In the genomic region with DNA sequence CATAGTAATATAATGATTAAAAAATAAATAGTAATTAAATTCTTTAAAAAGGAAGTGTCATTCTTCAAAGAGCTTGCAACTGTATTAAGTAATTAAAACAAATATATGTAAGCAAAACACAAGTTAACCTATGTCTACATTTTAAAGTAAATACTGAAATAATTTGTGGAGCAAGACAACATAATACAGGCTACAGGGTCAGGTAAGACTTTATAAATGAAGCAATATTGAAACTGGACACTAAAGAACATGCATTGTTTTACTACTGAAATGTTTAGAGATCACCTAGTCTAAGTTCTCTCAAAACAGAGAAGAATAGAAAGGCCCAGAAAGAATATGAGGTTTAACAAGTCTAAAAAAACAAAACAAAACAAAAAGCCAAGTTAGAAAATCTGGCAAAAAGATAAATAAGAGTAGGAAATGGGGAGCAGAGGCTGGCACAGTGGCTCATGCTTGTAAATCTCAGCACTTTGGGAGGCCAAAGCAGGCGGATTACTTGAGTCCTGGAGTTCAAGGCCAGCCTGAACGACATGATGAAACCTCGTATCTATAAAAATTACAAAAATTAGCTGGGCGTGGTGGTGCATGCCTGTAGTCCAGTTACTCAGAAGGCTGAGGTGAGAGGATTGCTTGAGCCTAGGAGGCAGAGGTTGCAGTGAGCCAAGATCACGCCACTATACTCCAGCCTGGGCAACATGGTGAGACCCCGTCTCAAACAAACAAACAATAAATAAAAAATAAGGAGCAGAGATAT, we compare ENCODE assay signal across 18 cellular contexts. TPM values are rescaled to one million over a fixed set of nuclear protein-coding genes. Genes with fewer than 3 reads are reported as not detected.
A peak's percentile ranks its signal among the peaks of the same experiment; 100 is the strongest.
DNase-seq lines count a peak whose midpoint lies in the region; ATAC-seq and TF ChIP-seq lines count a peak whose summit lies in the region.
"Had no signal": no experiment of that assay in that cellular context is flagged by ENCODE, and none has a peak within 500 bp of the region (broad histone marks: within the 10 kb centered on the region; RNA-seq: fewer than 3 reads in every experiment).

No MANE protein-coding gene starts in this region.

- H3K4me1 Mint-ChIP-seq in central memory CD8-positive, alpha-beta T cell = peaks cover 25% of the 10 kb centered on the region
- peaks cover 9% of the 10 kb centered on the region for H3K4me1 Mint-ChIP-seq in mesothelial cell of epicardium
- peaks cover 8% of the 10 kb centered on the region for H3K4me1 Mint-ChIP-seq in type B pancreatic cell (ENCODE audit: unreplicated experiment)
- H3K4me1 Mint-ChIP-seq in activated CD8-positive, alpha-beta memory T cell treated with anti-CD3 and anti-CD28 coated beads, Interleukin-2, amount 10 ng/mL, durations not matched to agents 7 days and 5 days = peaks cover 18% of the 10 kb centered on the region

- TF ChIP-seq CTCF in C4-2B (conservative IDR thresholded peaks at IDR 0.05) (no peak), mesothelial cell of epicardium (IDR thresholded peaks at IDR 0.05; ENCODE audit: unreplicated experiment) (no peak), type B pancreatic cell (conservative IDR thresholded peaks at IDR 0.05) (no peak)

- ATAC-seq in central memory CD8-positive, alpha-beta T cell (replicated peaks; ENCODE audit: extremely low read depth, poor library complexity, severe bottlenecking) = no peak
- ATAC-seq in GM21529 (IDR thresholded peaks at IDR 0.05; ENCODE audit: unreplicated experiment) = no peak
- ATAC-seq in activated CD8-positive, alpha-beta memory T cell treated with anti-CD3 and anti-CD28 coated beads, Interleukin-2, amount 10 ng/mL, durations not matched to agents 7 days and 5 days = no peak

- DNase-seq in HT-29 (ENCODE audit: low spot score) (peak; percentile 7), mesothelial cell of epicardium (ENCODE audit: low spot score in 2 of 2, unreplicated experiment in 2 of 2) (no peak), type B pancreatic cell (ENCODE audit: extremely low spot score, unreplicated experiment) (no peak)
- DNase-seq in central memory CD8-positive, alpha-beta T cell (ENCODE audit: low spot score in 2 of 2) = no peak
- no peak for DNase-seq in activated CD8-positive, alpha-beta memory T cell treated with anti-CD3 and anti-CD28 coated beads, Interleukin-2, amount 10 ng/mL, durations not matched to agents 7 days and 5 days
- DNase-seq in stimulated activated CD4-positive, alpha-beta T cell treated with anti-CD3 and anti-CD28 coated beads, Interleukin-15, amount 100 ng/mL, for 24 hours = no peak
- DNase-seq: activated CD4-positive, alpha-beta memory T cell treated with anti-CD3 and anti-CD28 coated beads for 36 hours; COR-L47; Kasumi-1; NCI-H1105; NCI-H2107; RPMI8226; stimulated activated naive CD4-positive, alpha-beta T cell had no signal

- H3K36me3 Mint-ChIP-seq in central memory CD8-positive, alpha-beta T cell (ENCODE audit: insufficient read depth) = peaks cover 5% of the 10 kb centered on the region
- peaks cover 39% of the 10 kb centered on the region for H3K36me3 Mint-ChIP-seq in mesothelial cell of epicardium
- H3K36me3 Mint-ChIP-seq in type B pancreatic cell = peaks cover 25% of the 10 kb centered on the region
- H3K36me3 Mint-ChIP-seq in activated CD8-positive, alpha-beta memory T cell treated with anti-CD3 and anti-CD28 coated beads, Interleukin-2, amount 10 ng/mL, durations not matched to agents 7 days and 5 days = peaks cover 26% of the 10 kb centered on the region

- CTCF ChIA-PET in activated CD8-positive, alpha-beta memory T cell treated with anti-CD3 and anti-CD28 coated beads, Interleukin-2, amount 10 ng/mL, durations not matched to agents 7 days and 5 days (lab: Charles Lee) = no interaction called here

- no peak overlapping the region for H3K4me3 Mint-ChIP-seq in central memory CD8-positive, alpha-beta T cell
- H3K4me3 Mint-ChIP-seq in mesothelial cell of epicardium = no peak overlapping the region
- H3K4me3 Mint-ChIP-seq in type B pancreatic cell = no peak overlapping the region
- H3K4me3 Mint-ChIP-seq in activated CD8-positive, alpha-beta memory T cell treated with anti-CD3 and anti-CD28 coated beads, Interleukin-2, amount 10 ng/mL, durations not matched to agents 7 days and 5 days = no peak overlapping the region
- H3K4me3 Mint-ChIP-seq: activated CD4-positive, alpha-beta memory T cell treated with anti-CD3 and anti-CD28 coated beads for 36 hours; activated T-helper 1 cell treated with anti-CD3 and anti-CD28 coated beads, Interleukin-12 subunit alpha, Interleukin-12 subunit beta, Interleukin-2, Interleukin-4 antibody, amounts not matched to agents 30 ng/mL and 10 ng/mL and 1 ng/mL, durations not matched to agents 14 hours and 24 hours and 36 hours had no signal

- peak overlapping the region; percentile 92 for H3K27ac ChIP-seq in C4-2B
- H3K27ac ChIP-seq: right atrium auricular region, tibial nerve had no signal

- no peaks in the 10 kb centered on the region for H3K27me3 Mint-ChIP-seq in central memory CD8-positive, alpha-beta T cell
- H3K27me3 Mint-ChIP-seq in mesothelial cell of epicardium (ENCODE audit: low read depth) (no peaks in the 10 kb centered on the region), type B pancreatic cell (no peaks in the 10 kb centered on the region)
- no peaks in the 10 kb centered on the region for H3K27me3 Mint-ChIP-seq in activated CD8-positive, alpha-beta memory T cell treated with anti-CD3 and anti-CD28 coated beads, Interleukin-2, amount 10 ng/mL, durations not matched to agents 7 days and 5 days
- H3K27me3 Mint-ChIP-seq: activated CD4-positive, alpha-beta memory T cell treated with anti-CD3 and anti-CD28 coated beads for 36 hours had no signal

- no peaks in the 10 kb centered on the region for H3K9me3 Mint-ChIP-seq in central memory CD8-positive, alpha-beta T cell
- H3K9me3 Mint-ChIP-seq in mesothelial cell of epicardium (peaks cover 24% of the 10 kb centered on the region), type B pancreatic cell (peaks cover 9% of the 10 kb centered on the region)
- peaks cover 7% of the 10 kb centered on the region for H3K9me3 Mint-ChIP-seq in activated CD8-positive, alpha-beta memory T cell treated with anti-CD3 and anti-CD28 coated beads, Interleukin-2, amount 10 ng/mL, durations not matched to agents 7 days and 5 days (ENCODE audit: low read depth)
- H3K9me3 Mint-ChIP-seq: activated T-helper 1 cell treated with anti-CD3 and anti-CD28 coated beads, Interleukin-12 subunit alpha, Interleukin-12 subunit beta, Interleukin-2, Interleukin-4 antibody, amounts not matched to agents 30 ng/mL and 10 ng/mL and 1 ng/mL, durations not matched to agents 14 hours and 24 hours and 36 hours had no signal

- H3K27ac Mint-ChIP-seq in central memory CD8-positive, alpha-beta T cell (ENCODE audit: low read depth) = peak overlapping the region; percentile 89
- H3K27ac Mint-ChIP-seq in mesothelial cell of epicardium (peak overlapping the region; percentile 47), type B pancreatic cell (no peak overlapping the region)
- no peak overlapping the region for H3K27ac Mint-ChIP-seq in activated CD8-positive, alpha-beta memory T cell treated with anti-CD3 and anti-CD28 coated beads, Interleukin-2, amount 10 ng/mL, durations not matched to agents 7 days and 5 days
- H3K27ac Mint-ChIP-seq: activated CD4-positive, alpha-beta memory T cell treated with anti-CD3 and anti-CD28 coated beads for 36 hours; activated T-helper 1 cell treated with anti-CD3 and anti-CD28 coated beads, Interleukin-12 subunit alpha, Interleukin-12 subunit beta, Interleukin-2, Interleukin-4 antibody, amounts not matched to agents 30 ng/mL and 10 ng/mL and 1 ng/mL, durations not matched to agents 14 hours and 24 hours and 36 hours had no signal

RNA-seq across cellular contexts. Expression of gene VPS54, which starts 34.4 kb away (rescaled TPM):
- total RNA-seq in HT-29 (2014; rRNA removed; shearing (Covaris generic)) = 8.5 and 10.6 TPM in 2 replicates
- total RNA-seq in mesothelial cell of epicardium (35.4 to 35.6 TPM (median 35.4 TPM) in 3 replicates), type B pancreatic cell (ENCODE audit: low replicate concordance) (21.5 and 23.3 TPM in 2 replicates)
- 10 to 100 TPM; 17.4 to 18.2 TPM for total RNA-seq in activated CD8-positive, alpha-beta memory T cell treated with anti-CD3 and anti-CD28 coated beads, Interleukin-2, amount 10 ng/mL, durations not matched to agents 7 days and 5 days

Comparison
In these comparisons a context has a peak if more than half of its experiments do, and no peak if none do; other contexts are left out.
1. H3K27ac Mint-ChIP-seq: peak in central memory CD8-positive, alpha-beta T cell (single experiment) and mesothelial cell of epicardium (single experiment); none in type B pancreatic cell (single experiment) and activated CD8-positive, alpha-beta memory T cell treated with anti-CD3 and anti-CD28 coated beads, Interleukin-2, amount 10 ng/mL, durations not matched to agents 7 days and 5 days (single experiment).